1 cellular context compared by ENCODE assay signal in the genomic region with DNA sequence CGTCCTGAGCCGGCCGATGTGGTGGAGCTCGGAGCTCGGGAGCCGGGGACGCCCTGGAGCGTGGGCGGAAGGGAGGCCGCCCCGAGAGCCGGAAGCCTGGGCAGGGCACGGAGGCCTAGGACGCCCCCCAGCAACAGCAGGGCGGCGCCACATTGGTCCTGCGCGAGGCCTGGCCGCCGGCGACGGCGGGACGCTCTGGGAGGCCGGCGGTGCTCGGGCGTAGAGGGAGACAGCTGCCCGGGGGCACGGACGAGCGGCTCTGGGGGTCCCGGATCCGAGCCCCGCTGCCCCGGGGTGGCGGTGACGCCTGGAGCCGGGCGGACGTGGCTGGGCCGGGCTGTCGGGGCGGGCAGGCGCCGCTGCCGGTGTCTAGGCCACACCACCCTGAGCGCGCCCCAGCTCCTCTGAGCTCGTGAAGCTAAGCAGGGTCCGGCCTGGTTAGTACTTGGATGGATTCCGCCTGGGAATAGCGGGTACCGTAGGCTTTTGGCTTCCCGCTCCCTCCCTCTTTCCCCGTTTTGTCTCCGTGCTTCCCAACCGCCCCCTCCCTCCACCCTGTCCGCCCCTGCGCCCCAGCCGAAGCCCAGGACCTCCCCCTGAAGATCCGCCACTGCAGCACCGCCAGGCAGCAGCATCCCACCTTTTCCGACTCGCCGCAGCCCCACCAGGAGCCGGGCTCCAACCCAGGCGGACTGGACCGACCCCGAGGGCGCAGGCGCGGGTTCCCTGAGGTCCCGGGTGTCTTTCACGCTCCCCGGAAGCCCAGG.
TF ChIP-seq lines count a peak whose summit lies in the region.

No MANE protein-coding gene starts in this region.

TF ChIP-seq in WTC11, 78 proteins besides CTCF, POLR2A, EP300 and RAD21 (continued from another document):
- TF ChIP-seq, protein P1, sequence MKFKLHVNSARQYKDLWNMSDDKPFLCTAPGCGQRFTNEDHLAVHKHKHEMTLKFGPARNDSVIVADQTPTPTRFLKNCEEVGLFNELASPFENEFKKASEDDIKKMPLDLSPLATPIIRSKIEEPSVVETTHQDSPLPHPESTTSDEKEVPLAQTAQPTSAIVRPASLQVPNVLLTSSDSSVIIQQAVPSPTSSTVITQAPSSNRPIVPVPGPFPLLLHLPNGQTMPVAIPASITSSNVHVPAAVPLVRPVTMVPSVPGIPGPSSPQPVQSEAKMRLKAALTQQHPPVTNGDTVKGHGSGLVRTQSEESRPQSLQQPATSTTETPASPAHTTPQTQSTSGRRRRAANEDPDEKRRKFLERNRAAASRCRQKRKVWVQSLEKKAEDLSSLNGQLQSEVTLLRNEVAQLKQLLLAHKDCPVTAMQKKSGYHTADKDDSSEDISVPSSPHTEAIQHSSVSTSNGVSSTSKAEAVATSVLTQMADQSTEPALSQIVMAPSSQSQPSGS (CRISPR knock-in tag; IDR thresholded peaks at IDR 0.05; ENCODE audit: borderline replicate concordance, low read depth): no peak
- TF ChIP-seq, protein P2, sequence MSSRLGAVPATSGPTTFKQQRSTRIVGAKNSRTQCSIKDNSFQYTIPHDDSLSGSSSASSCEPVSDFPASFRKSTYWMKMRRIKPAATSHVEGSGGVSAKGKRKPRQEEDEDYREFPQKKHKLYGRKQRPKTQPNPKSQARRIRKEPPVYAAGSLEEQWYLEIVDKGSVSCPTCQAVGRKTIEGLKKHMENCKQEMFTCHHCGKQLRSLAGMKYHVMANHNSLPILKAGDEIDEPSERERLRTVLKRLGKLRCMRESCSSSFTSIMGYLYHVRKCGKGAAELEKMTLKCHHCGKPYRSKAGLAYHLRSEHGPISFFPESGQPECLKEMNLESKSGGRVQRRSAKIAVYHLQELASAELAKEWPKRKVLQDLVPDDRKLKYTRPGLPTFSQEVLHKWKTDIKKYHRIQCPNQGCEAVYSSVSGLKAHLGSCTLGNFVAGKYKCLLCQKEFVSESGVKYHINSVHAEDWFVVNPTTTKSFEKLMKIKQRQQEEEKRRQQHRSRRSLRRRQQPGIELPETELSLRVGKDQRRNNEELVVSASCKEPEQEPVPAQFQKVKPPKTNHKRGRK (CRISPR knock-in tag; IDR thresholded peaks at IDR 0.05; ENCODE audit: borderline replicate concordance): no peak
- TF ChIP-seq, protein P3, sequence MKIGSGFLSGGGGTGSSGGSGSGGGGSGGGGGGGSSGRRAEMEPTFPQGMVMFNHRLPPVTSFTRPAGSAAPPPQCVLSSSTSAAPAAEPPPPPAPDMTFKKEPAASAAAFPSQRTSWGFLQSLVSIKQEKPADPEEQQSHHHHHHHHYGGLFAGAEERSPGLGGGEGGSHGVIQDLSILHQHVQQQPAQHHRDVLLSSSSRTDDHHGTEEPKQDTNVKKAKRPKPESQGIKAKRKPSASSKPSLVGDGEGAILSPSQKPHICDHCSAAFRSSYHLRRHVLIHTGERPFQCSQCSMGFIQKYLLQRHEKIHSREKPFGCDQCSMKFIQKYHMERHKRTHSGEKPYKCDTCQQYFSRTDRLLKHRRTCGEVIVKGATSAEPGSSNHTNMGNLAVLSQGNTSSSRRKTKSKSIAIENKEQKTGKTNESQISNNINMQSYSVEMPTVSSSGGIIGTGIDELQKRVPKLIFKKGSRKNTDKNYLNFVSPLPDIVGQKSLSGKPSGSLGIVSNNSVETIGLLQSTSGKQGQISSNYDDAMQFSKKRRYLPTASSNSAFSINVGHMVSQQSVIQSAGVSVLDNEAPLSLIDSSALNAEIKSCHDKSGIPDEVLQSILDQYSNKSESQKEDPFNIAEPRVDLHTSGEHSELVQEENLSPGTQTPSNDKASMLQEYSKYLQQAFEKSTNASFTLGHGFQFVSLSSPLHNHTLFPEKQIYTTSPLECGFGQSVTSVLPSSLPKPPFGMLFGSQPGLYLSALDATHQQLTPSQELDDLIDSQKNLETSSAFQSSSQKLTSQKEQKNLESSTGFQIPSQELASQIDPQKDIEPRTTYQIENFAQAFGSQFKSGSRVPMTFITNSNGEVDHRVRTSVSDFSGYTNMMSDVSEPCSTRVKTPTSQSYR (CRISPR knock-in tag; IDR thresholded peaks at IDR 0.05): no peak
- TF ChIP-seq EMX1 (CRISPR knock-in tag; IDR thresholded peaks at IDR 0.05) (no peak), TP53 (CRISPR knock-in tag; IDR thresholded peaks at IDR 0.05) (no peak), NFATC4 (CRISPR knock-in tag; IDR thresholded peaks at IDR 0.05) (no peak), JAZF1 (CRISPR knock-in tag; IDR thresholded peaks at IDR 0.05) (no peak)
- TF ChIP-seq, protein P4, sequence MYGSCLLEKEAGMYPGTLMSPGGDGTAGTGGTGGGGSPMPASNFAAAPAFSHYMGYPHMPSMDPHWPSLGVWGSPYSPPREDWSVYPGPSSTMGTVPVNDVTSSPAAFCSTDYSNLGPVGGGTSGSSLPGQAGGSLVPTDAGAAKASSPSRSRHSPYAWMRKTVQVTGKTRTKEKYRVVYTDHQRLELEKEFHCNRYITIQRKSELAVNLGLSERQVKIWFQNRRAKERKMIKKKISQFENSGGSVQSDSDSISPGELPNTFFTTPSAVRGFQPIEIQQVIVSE (CRISPR knock-in tag; IDR thresholded peaks at IDR 0.05; ENCODE audit: borderline replicate concordance): no peak
